ENCODE assay signal across 2 cellular contexts in the genomic region with DNA sequence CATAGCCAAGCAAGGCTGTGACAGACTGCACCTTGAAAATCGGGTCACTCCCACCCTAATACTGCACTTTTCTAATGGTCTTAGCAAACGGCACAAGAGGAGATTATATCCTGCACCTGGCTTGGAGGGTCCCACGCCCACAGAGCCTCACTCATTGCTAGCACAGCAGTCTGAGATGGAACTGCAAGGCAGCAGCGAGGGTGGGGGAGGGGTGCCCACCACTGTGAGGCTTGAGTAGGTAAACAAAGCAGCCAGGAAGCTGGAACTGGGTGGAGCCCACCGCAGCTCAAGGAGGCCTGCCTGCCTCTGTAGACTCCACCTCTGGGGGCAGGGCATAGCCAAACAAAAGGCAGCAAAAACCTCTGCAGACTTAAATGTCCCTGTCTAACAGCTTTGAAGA. TPM values are rescaled to one million over a fixed set of nuclear protein-coding genes. Genes with fewer than 3 reads are reported as not detected.
"Had no signal": no experiment of that assay in that cellular context is flagged by ENCODE, and none has a peak within 500 bp of the region (broad histone marks: within the 10 kb centered on the region; RNA-seq: fewer than 3 reads in every experiment).

No MANE protein-coding gene starts in this region.

RNA-seq across cellular contexts. Expression of a gene that starts 51.1 kb away (rescaled TPM):
- total RNA-seq: endothelial cell of umbilical vein, pulmonary artery endothelial cell had no signal
